ENCODE assay signal across 8 cellular contexts in genomic region chr11:78188809-78189724, GRCh38. TPM values are rescaled to one million over a fixed set of nuclear protein-coding genes. Genes with fewer than 3 reads are reported as not detected.
DNase-seq lines count a peak whose midpoint lies in the region; ATAC-seq and TF ChIP-seq lines count a peak whose summit lies in the region.

TSS of gene USP35 (plus strand) at chr11:78188919. CDS start at chr11:78196246, 7,327 bp downstream.

- no peak for ATAC-seq in stimulated activated effector memory CD8-positive, alpha-beta T cell treated with anti-CD3 and anti-CD28 coated beads, Interleukin-12 subunit alpha, Interleukin-12 subunit beta, amount 100 ng/mL, for 72 hours

- H3K27me3 ChIP-seq in HAP-1 (ENCODE audit: low read depth) (no peaks in the 10 kb centered on the region), iPS DF 6.9 (ENCODE audit: control insufficient read depth, insufficient read depth, low read length) (no peaks in the 10 kb centered on the region)

- H3K36me3 ChIP-seq in HAP-1 (replicated peaks) (no peaks in the 10 kb centered on the region), iPS DF 6.9 (ENCODE audit: control insufficient read depth, insufficient read depth, low read length) (no peaks in the 10 kb centered on the region)

- H3K4me3 ChIP-seq in HAP-1 (peak within 1 kb of the TSS; percentile 82), iPS DF 6.9 (ENCODE audit: low read length) (peak within 1 kb of the TSS; percentile 79)

- peaks cover 4% of the 10 kb centered on the region for H3K4me1 ChIP-seq in HAP-1
- no peaks in the 10 kb centered on the region for H3K4me1 ChIP-seq in iPS DF 6.9 (ENCODE audit: control insufficient read depth, insufficient read depth, low read length)

- no peak for TF ChIP-seq CTCF in 22Rv1 (IDR thresholded peaks at IDR 0.05)

- no peaks in the 10 kb centered on the region for H3K9me3 ChIP-seq in HAP-1
- no peaks in the 10 kb centered on the region for H3K9me3 ChIP-seq in iPS DF 6.9 (ENCODE audit: control insufficient read depth, insufficient read depth, low read length)

- H3K27me3 Mint-ChIP-seq in activated T-helper 2 cell treated with anti-CD3 and anti-CD28 coated beads, Interferon-gamma antibody, Interleukin-2, Interleukin-4, amounts not matched to agents 10 μg/mL and 5 μg/mL and 100 μg/mL, durations not matched to agents 14 hours and 24 hours and 36 hours (ENCODE audit: low read depth) = no peaks in the 10 kb centered on the region

- no peaks in the 10 kb centered on the region for H3K9me3 Mint-ChIP-seq in activated T-helper 2 cell treated with anti-CD3 and anti-CD28 coated beads, Interferon-gamma antibody, Interleukin-2, Interleukin-4, amounts not matched to agents 10 μg/mL and 5 μg/mL and 100 μg/mL, durations not matched to agents 14 hours and 24 hours and 36 hours
- no peaks in the 10 kb centered on the region for H3K9me3 Mint-ChIP-seq in stimulated activated effector memory CD8-positive, alpha-beta T cell treated with anti-CD3 and anti-CD28 coated beads, Interleukin-12 subunit alpha, Interleukin-12 subunit beta, amount 100 ng/mL, for 72 hours

- peak within 1 kb of the TSS; percentile 44 for H3K27ac ChIP-seq in 22Rv1
- no peak within 1 kb of the TSS for H3K27ac ChIP-seq in iPS DF 6.9 (ENCODE audit: low read length)

- H3K4me3 Mint-ChIP-seq in activated T-helper 2 cell treated with anti-CD3 and anti-CD28 coated beads, Interferon-gamma antibody, Interleukin-2, Interleukin-4, amounts not matched to agents 10 μg/mL and 5 μg/mL and 100 μg/mL, durations not matched to agents 14 hours and 24 hours and 36 hours (ENCODE audit: low read depth) = peak within 1 kb of the TSS; percentile 97
- H3K4me3 Mint-ChIP-seq in stimulated activated effector memory CD8-positive, alpha-beta T cell treated with anti-CD3 and anti-CD28 coated beads, Interleukin-12 subunit alpha, Interleukin-12 subunit beta, amount 100 ng/mL, for 72 hours = peak within 1 kb of the TSS; percentile 96

- no peak for DNase-seq in HAP-1 (ENCODE audit: low spot score in 2 of 2)
- DNase-seq in activated T-helper 2 cell treated with anti-CD3 and anti-CD28 coated beads, Interferon-gamma antibody, Interleukin-2, Interleukin-4, amounts not matched to agents 10 μg/mL and 5 μg/mL and 100 μg/mL, durations not matched to agents 14 hours and 24 hours and 36 hours (ENCODE audit: low spot score) = no peak
- DNase-seq in iPS DF 6.9 (ENCODE audit: low read depth, low spot score) = no peak
- no peak for DNase-seq in stimulated activated effector memory CD8-positive, alpha-beta T cell treated with anti-CD3 and anti-CD28 coated beads, Interleukin-12 subunit alpha, Interleukin-12 subunit beta, amount 100 ng/mL, for 72 hours (ENCODE audit: low spot score in 2 of 2)
- no peak for DNase-seq in NCI-H1105 (lab: John Stamatoyannopoulos, UW)
- DNase-seq in NCI-H526 (lab: John Stamatoyannopoulos, UW) = no peak
- no peak for DNase-seq in OCI-M2 (lab: John Stamatoyannopoulos, UW; ENCODE audit: unreplicated experiment)

- peak within 1 kb of the TSS; percentile 99 for H3K27ac Mint-ChIP-seq in activated T-helper 2 cell treated with anti-CD3 and anti-CD28 coated beads, Interferon-gamma antibody, Interleukin-2, Interleukin-4, amounts not matched to agents 10 μg/mL and 5 μg/mL and 100 μg/mL, durations not matched to agents 14 hours and 24 hours and 36 hours
- H3K27ac Mint-ChIP-seq in stimulated activated effector memory CD8-positive, alpha-beta T cell treated with anti-CD3 and anti-CD28 coated beads, Interleukin-12 subunit alpha, Interleukin-12 subunit beta, amount 100 ng/mL, for 72 hours = peak within 1 kb of the TSS; percentile 94

- peaks cover 30% of the 10 kb centered on the region for H3K36me3 Mint-ChIP-seq in activated T-helper 2 cell treated with anti-CD3 and anti-CD28 coated beads, Interferon-gamma antibody, Interleukin-2, Interleukin-4, amounts not matched to agents 10 μg/mL and 5 μg/mL and 100 μg/mL, durations not matched to agents 14 hours and 24 hours and 36 hours (ENCODE audit: low read depth)
- peaks cover 9% of the 10 kb centered on the region for H3K36me3 Mint-ChIP-seq in stimulated activated effector memory CD8-positive, alpha-beta T cell treated with anti-CD3 and anti-CD28 coated beads, Interleukin-12 subunit alpha, Interleukin-12 subunit beta, amount 100 ng/mL, for 72 hours

- peaks cover 54% of the 10 kb centered on the region for H3K4me1 Mint-ChIP-seq in activated T-helper 2 cell treated with anti-CD3 and anti-CD28 coated beads, Interferon-gamma antibody, Interleukin-2, Interleukin-4, amounts not matched to agents 10 μg/mL and 5 μg/mL and 100 μg/mL, durations not matched to agents 14 hours and 24 hours and 36 hours (ENCODE audit: low read depth)
- H3K4me1 Mint-ChIP-seq in stimulated activated effector memory CD8-positive, alpha-beta T cell treated with anti-CD3 and anti-CD28 coated beads, Interleukin-12 subunit alpha, Interleukin-12 subunit beta, amount 100 ng/mL, for 72 hours = peaks cover 56% of the 10 kb centered on the region

- intact Hi-C loops in activated T-helper 2 cell treated with anti-CD3 and anti-CD28 coated beads, Interferon-gamma antibody, Interleukin-2, Interleukin-4, amounts not matched to agents 10 μg/mL and 5 μg/mL and 100 μg/mL, durations not matched to agents 14 hours and 24 hours and 36 hours (cut with micrococcal nuclease) = loop anchor here (1.0 to 5.0 kb wide), 7 partner anchors 13 to 367 kb away; partner anchors contain the start of genes AAMDC, ALG8, GAB2 and INTS4

- in situ Hi-C loops in HAP-1 (cut with MboI; ENCODE audit: low sequenced_read_pairs) = no loop called here

- no CpG with 5 or more reads among the region's 45 CpGs for WGBS in iPS DF 6.9 (ENCODE audit: insufficient coverage, insufficient read length)

RNA-seq across cellular contexts. Expression of gene USP35, which starts in this region (rescaled TPM):
- 12.9 and 14.6 TPM in 2 replicates for total RNA-seq in activated T-helper 2 cell treated with anti-CD3 and anti-CD28 coated beads, Interferon-gamma antibody, Interleukin-2, Interleukin-4, amounts not matched to agents 10 μg/mL and 5 μg/mL and 100 μg/mL, durations not matched to agents 14 hours and 24 hours and 36 hours
